12 cellular contexts compared by ENCODE assay signal in the genomic region with DNA sequence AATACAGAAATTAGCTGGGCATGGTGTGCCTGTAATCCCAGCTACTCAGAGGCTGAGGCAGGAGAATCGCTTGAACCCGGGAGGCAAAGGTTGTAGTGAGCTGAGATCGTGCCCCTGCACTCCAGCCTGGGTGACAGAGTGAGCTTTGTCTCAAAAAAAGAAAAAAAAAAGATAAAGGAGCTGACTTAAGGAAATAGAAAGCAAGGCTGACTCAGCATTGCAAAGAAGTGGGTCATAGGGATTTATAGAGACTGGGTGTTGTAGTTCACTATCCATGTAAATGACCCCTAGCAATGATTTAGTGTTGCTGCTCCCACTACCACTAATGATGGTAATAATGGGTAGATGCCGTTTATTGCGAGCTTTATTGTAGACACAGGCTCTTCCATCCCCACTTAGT. TPM values are rescaled to one million over a fixed set of nuclear protein-coding genes. Genes with fewer than 3 reads are reported as not detected.
DNase-seq lines count a peak whose midpoint lies in the region; ATAC-seq, FAIRE-seq and TF ChIP-seq lines count a peak whose summit lies in the region.
"Had no signal": no experiment of that assay in that cellular context is flagged by ENCODE, and none has a peak within 500 bp of the region (broad histone marks: within the 10 kb centered on the region; RNA-seq: fewer than 3 reads in every experiment).

No MANE protein-coding gene starts in this region.

- no peak overlapping the region for H3K4me3 Mint-ChIP-seq in CD4-positive, alpha-beta memory T cell
- no peak overlapping the region for H3K4me3 Mint-ChIP-seq in effector memory CD8-positive, alpha-beta T cell
- no peak overlapping the region for H3K4me3 Mint-ChIP-seq in nephron
- H3K4me3 Mint-ChIP-seq in activated CD4-positive, alpha-beta memory T cell treated with anti-CD3 and anti-CD28 coated beads, Interleukin-2, amount 10 ng/mL, durations not matched to agents 7 days and 5 days = no peak overlapping the region

- POLR2A ChIA-PET in CD4-positive, alpha-beta memory T cell (lab: Charles Lee; ENCODE audit: partially characterized antibody) = interaction anchor here (1.4 kb wide), 1 partner anchor 127 kb away, joined by 5 read pairs; no protein-coding TSS in a partner anchor
- POLR2A ChIA-PET in activated CD4-positive, alpha-beta memory T cell treated with anti-CD3 and anti-CD28 coated beads, Interleukin-2, amount 10 ng/mL, durations not matched to agents 7 days and 5 days (lab: Charles Lee) = interaction anchor here (1.5 kb wide), 1 partner anchor 44 kb away, joined by 5 read pairs; no protein-coding TSS in a partner anchor

- peaks cover 0 to 2% (median 0%) of the 10 kb centered on the region in 8 donors for H3K9me3 Mint-ChIP-seq in CD4-positive, alpha-beta memory T cell
- no peaks in the 10 kb centered on the region for H3K9me3 Mint-ChIP-seq in effector memory CD8-positive, alpha-beta T cell
- no peaks in the 10 kb centered on the region for H3K9me3 Mint-ChIP-seq in nephron
- no peaks in the 10 kb centered on the region for H3K9me3 Mint-ChIP-seq in activated CD4-positive, alpha-beta memory T cell treated with anti-CD3 and anti-CD28 coated beads, Interleukin-2, amount 10 ng/mL, durations not matched to agents 7 days and 5 days

- peaks cover 27 to 43% of the 10 kb centered on the region in 2 donors for H3K36me3 Mint-ChIP-seq in CD4-positive, alpha-beta memory T cell
- H3K36me3 Mint-ChIP-seq in effector memory CD8-positive, alpha-beta T cell (ENCODE audit: insufficient read depth) = peaks cover 60% of the 10 kb centered on the region
- peaks cover 53% of the 10 kb centered on the region for H3K36me3 Mint-ChIP-seq in nephron (ENCODE audit: low read depth)
- peaks cover 43% of the 10 kb centered on the region for H3K36me3 Mint-ChIP-seq in activated CD4-positive, alpha-beta memory T cell treated with anti-CD3 and anti-CD28 coated beads, Interleukin-2, amount 10 ng/mL, durations not matched to agents 7 days and 5 days (ENCODE audit: low read depth)

- H3K27ac Mint-ChIP-seq in CD4-positive, alpha-beta memory T cell = peak overlapping the region in 6 of 7 donors; percentile 43 to 85 (median 58)
- peak overlapping the region; percentile 74 to 75 for H3K27ac Mint-ChIP-seq in effector memory CD8-positive, alpha-beta T cell
- peak overlapping the region in 2 of 3 experiments; percentile 30 to 47 for H3K27ac Mint-ChIP-seq in nephron
- H3K27ac Mint-ChIP-seq in activated CD4-positive, alpha-beta memory T cell treated with anti-CD3 and anti-CD28 coated beads, Interleukin-2, amount 10 ng/mL, durations not matched to agents 7 days and 5 days = no peak overlapping the region

- intact Hi-C loops in CD4-positive, alpha-beta memory T cell (cut with micrococcal nuclease) = no loop called here

- H3K4me1 Mint-ChIP-seq in CD4-positive, alpha-beta memory T cell = peaks cover 0 to 3% (median 1%) of the 10 kb centered on the region in 4 donors
- H3K4me1 Mint-ChIP-seq in effector memory CD8-positive, alpha-beta T cell (ENCODE audit: low read depth in 2 of 2) = peaks cover 8 to 20% of the 10 kb centered on the region in 2 donors
- H3K4me1 Mint-ChIP-seq in nephron = peaks cover 12% of the 10 kb centered on the region
- H3K4me1 Mint-ChIP-seq in activated CD4-positive, alpha-beta memory T cell treated with anti-CD3 and anti-CD28 coated beads, Interleukin-2, amount 10 ng/mL, durations not matched to agents 7 days and 5 days = no peaks in the 10 kb centered on the region

- H3K4me1 ChIP-seq in CD4-positive, alpha-beta memory T cell (ENCODE audit: insufficient read depth, low read length) = no peaks in the 10 kb centered on the region

- ATAC-seq in effector memory CD8-positive, alpha-beta T cell (replicated peaks) = no peak

- no peaks in the 10 kb centered on the region for H3K27me3 Mint-ChIP-seq in CD4-positive, alpha-beta memory T cell
- H3K27me3 Mint-ChIP-seq in effector memory CD8-positive, alpha-beta T cell = no peaks in the 10 kb centered on the region
- H3K27me3 Mint-ChIP-seq in nephron (ENCODE audit: low read depth) = no peaks in the 10 kb centered on the region
- no peaks in the 10 kb centered on the region for H3K27me3 Mint-ChIP-seq in activated CD4-positive, alpha-beta memory T cell treated with anti-CD3 and anti-CD28 coated beads, Interleukin-2, amount 10 ng/mL, durations not matched to agents 7 days and 5 days

- peaks cover 30% of the 10 kb centered on the region for H3K36me3 ChIP-seq in CD4-positive, alpha-beta memory T cell (ENCODE audit: insufficient read depth, low read length)

- H3K9me3 ChIP-seq in CD4-positive, alpha-beta memory T cell (ENCODE audit: control insufficient read depth in 1 of 2, low read length in 2 of 2) = no peaks in the 10 kb centered on the region
- H3K9me3 ChIP-seq: tibial nerve had no signal

- TF ChIP-seq CTCF in nephron (IDR thresholded peaks at IDR 0.05; ENCODE audit: unreplicated experiment in 3 of 3) (no peak), D721Med (IDR thresholded peaks at IDR 0.05; ENCODE audit: insufficient read depth, missing control alignments) (no peak)

- CTCF ChIA-PET in CD4-positive, alpha-beta memory T cell (lab: Charles Lee; ENCODE audit: partially characterized antibody) = no interaction called here
- CTCF ChIA-PET in activated CD4-positive, alpha-beta memory T cell treated with anti-CD3 and anti-CD28 coated beads, Interleukin-2, amount 10 ng/mL, durations not matched to agents 7 days and 5 days (lab: Charles Lee) = interaction anchor here (1.5 to 1.8 kb wide), 2 partner anchors 64 to 128 kb away, joined by 3 to 4 read pairs; no protein-coding TSS in a partner anchor

- H3K4me3 ChIP-seq in CD4-positive, alpha-beta memory T cell (ENCODE audit: low read length in 2 of 2) = no peak overlapping the region
- H3K4me3 ChIP-seq: tibial nerve had no signal

- FAIRE-seq in D721Med (lab: Jason Lieb, UNC) = no peak

- DNase-seq in CD4-positive, alpha-beta memory T cell = no peak
- DNase-seq in OCI-M1 (lab: John Stamatoyannopoulos, UW) (peak; percentile 25), D721Med (ENCODE audit: insufficient read length, low spot score) (no peak), ureter (ENCODE audit: low spot score) (no peak), NOMO-1 treated with DMSO at 0.1 percent for 48 hours (lab: John Stamatoyannopoulos, UW; ENCODE audit: unreplicated experiment) (no peak)
- DNase-seq in effector memory CD8-positive, alpha-beta T cell = no peak
- DNase-seq in activated CD4-positive, alpha-beta memory T cell treated with anti-CD3 and anti-CD28 coated beads, Interleukin-2, amount 10 ng/mL, durations not matched to agents 7 days and 5 days = no peak
- DNase-seq: activated T-cell treated with anti-CD3 and anti-CD28 coated beads for 4 hours, DMS53, NCI-H446 had no signal

- H3K27ac ChIP-seq in CD4-positive, alpha-beta memory T cell (ENCODE audit: low read depth, low read length) = no peak overlapping the region

- H3K27me3 ChIP-seq in CD4-positive, alpha-beta memory T cell (ENCODE audit: insufficient read depth, low read length) = no peaks in the 10 kb centered on the region
- H3K27me3 ChIP-seq: tibial nerve had no signal

RNA-seq across cellular contexts. Expression of a gene that starts 47.6 kb away (rescaled TPM):
- total RNA-seq in CD4-positive, alpha-beta memory T cell = 100 to 1,000 TPM; 289 to 293 TPM
- polyA plus RNA-seq in CD4-positive, alpha-beta memory T cell = 100 to 1,000 TPM; 159 to 171 TPM
- 416 TPM for total RNA-seq in ureter
- 100 to 1,000 TPM; 266 to 277 TPM for total RNA-seq in activated CD4-positive, alpha-beta memory T cell treated with anti-CD3 and anti-CD28 coated beads, Interleukin-2, amount 10 ng/mL, durations not matched to agents 7 days and 5 days
